9 cellular contexts compared by ENCODE assay signal in the genomic region with DNA sequence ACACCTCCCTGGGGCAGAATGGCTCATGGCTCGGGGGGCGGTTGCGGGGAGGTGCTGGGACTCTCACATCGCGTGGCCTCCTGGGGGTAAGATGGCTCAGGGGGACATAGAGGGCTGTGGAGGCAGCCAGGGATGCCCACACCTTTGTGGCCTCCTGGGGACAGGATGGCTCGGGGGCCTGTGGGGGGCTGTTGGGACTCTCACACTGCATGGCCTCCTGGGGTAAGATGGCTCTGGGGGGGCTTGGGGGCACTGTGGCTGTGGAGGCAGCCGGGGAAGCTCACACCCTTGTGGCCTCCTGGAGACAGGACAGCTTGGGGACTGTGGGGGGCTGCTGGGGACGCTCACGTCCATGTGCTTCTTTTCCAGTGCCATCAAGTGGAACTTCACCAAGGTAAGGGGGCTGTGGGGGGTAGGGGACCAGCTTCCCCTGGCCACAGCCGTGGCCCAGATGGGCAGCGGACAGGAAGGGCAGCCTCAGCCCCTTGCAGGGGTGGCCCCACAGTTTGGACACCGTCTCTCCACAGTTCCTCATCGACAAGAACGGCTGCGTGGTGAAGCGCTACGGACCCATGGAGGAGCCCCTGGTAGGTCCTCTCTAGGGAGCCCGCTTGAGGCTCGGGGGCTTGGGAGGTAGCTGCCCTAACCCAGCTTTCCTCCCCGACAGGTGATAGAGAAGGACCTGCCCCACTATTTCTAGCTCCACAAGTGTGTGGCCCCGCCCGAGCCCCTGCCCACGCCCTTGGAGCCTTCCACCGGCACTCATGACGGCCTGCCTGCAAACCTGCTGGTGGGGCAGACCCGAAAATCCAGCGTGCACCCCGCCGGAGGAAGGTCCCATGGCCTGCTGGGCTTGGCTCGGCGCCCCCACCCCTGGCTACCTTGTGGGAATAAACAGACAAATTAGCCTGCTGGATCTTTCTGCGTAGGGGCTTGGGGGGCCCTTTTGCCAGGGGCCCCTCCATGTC. TPM values are rescaled to one million over a fixed set of nuclear protein-coding genes. Genes with fewer than 3 reads are reported as not detected.
DNase-seq lines count a peak whose midpoint lies in the region; ATAC-seq and TF ChIP-seq lines count a peak whose summit lies in the region.
"Had no signal": no experiment of that assay in that cellular context is flagged by ENCODE, and none has a peak within 500 bp of the region (broad histone marks: within the 10 kb centered on the region; RNA-seq: fewer than 3 reads in every experiment).

No MANE protein-coding gene starts in this region.

- WGBS in suprapubic skin, result 96% methylated on average over 6 of the region's 32 CpGs

- H3K4me1 ChIP-seq in suprapubic skin, result peaks cover 63% of the 10 kb centered on the region

- POLR2A ChIA-PET in activated CD8-positive, alpha-beta T cell treated with anti-CD3 and anti-CD28 coated beads, Interleukin-2, amount 10 ng/mL, durations not matched to agents 7 days and 5 days (lab: Charles Lee), result interaction anchor here (0.5 to 1.0 kb wide), 3 partner anchors 11 to 306 kb away, joined by 3 to 4 read pairs (median 3); a partner anchor contains a TSS

- TF ChIP-seq POLR2A in suprapubic skin (IDR thresholded peaks at IDR 0.05), result no peak

- no peaks in the 10 kb centered on the region for H3K9me3 ChIP-seq in suprapubic skin

- peak overlapping the region; percentile 60 to 62 for H3K4me3 Mint-ChIP-seq in activated T-cell treated with anti-CD3 and anti-CD28 coated beads, Interleukin-2, amount 50 U/mL, for 72 hours
- H3K4me3 Mint-ChIP-seq in activated CD8-positive, alpha-beta T cell treated with anti-CD3 and anti-CD28 coated beads, Interleukin-2, amount 10 ng/mL, durations not matched to agents 7 days and 5 days, result peak overlapping the region; percentile 58

- H3K27me3 Mint-ChIP-seq in activated T-cell treated with anti-CD3 and anti-CD28 coated beads, Interleukin-2, amount 50 U/mL, for 72 hours (ENCODE audit: low read depth), result no peaks in the 10 kb centered on the region
- H3K27me3 Mint-ChIP-seq in activated CD8-positive, alpha-beta T cell treated with anti-CD3 and anti-CD28 coated beads, Interleukin-2, amount 10 ng/mL, durations not matched to agents 7 days and 5 days (ENCODE audit: low read depth), result no peaks in the 10 kb centered on the region

- DNase-seq in activated T-cell treated with anti-CD3 and anti-CD28 coated beads, Interleukin-2, amount 50 U/mL, for 72 hours, result no peak
- DNase-seq in activated T-cell treated with anti-CD3 and anti-CD28 coated beads for 4 hours (no peak), foreskin fibroblast (no peak), suprapubic skin (ENCODE audit: low spot score in 2 of 2) (no peak), NCI-H2227 (lab: John Stamatoyannopoulos, UW; ENCODE audit: unreplicated experiment) (no peak)
- no peak for DNase-seq in activated CD8-positive, alpha-beta T cell treated with anti-CD3 and anti-CD28 coated beads, Interleukin-2, amount 10 ng/mL, durations not matched to agents 7 days and 5 days
- no peak for DNase-seq in stimulated activated CD4-positive, alpha-beta T cell treated with anti-CD3 and anti-CD28 coated beads, Interleukin-2, amount 100 ng/mL, for 24 hours
- no peak for DNase-seq in stimulated activated CD4-positive, alpha-beta T cell treated with anti-CD3 and anti-CD28 coated beads, Interleukin-1b, Interleukin-23, amount 100 ng/mL, for 48 hours
- DNase-seq: C1 segment of cervical spinal cord had no signal

- no peaks in the 10 kb centered on the region for H3K9me3 Mint-ChIP-seq in activated T-cell treated with anti-CD3 and anti-CD28 coated beads, Interleukin-2, amount 50 U/mL, for 72 hours
- no peaks in the 10 kb centered on the region for H3K9me3 Mint-ChIP-seq in activated CD8-positive, alpha-beta T cell treated with anti-CD3 and anti-CD28 coated beads, Interleukin-2, amount 10 ng/mL, durations not matched to agents 7 days and 5 days (ENCODE audit: insufficient read depth)

- no peak for TF ChIP-seq EP300 in suprapubic skin (IDR thresholded peaks at IDR 0.05)

- H3K4me3 ChIP-seq in foreskin fibroblast (ENCODE audit: low read depth in 1 of 2, low read length in 2 of 2) (peak overlapping the region; percentile 64 to 76), suprapubic skin (peak overlapping the region; percentile 93)

- peak overlapping the region; percentile 100 for H3K27ac ChIP-seq in suprapubic skin

- peaks cover 54% of the 10 kb centered on the region for H3K36me3 ChIP-seq in suprapubic skin

- H3K27me3 ChIP-seq in suprapubic skin, result no peaks in the 10 kb centered on the region

- peaks cover 24% of the 10 kb centered on the region for H3K4me1 Mint-ChIP-seq in activated T-cell treated with anti-CD3 and anti-CD28 coated beads, Interleukin-2, amount 50 U/mL, for 72 hours (ENCODE audit: low read depth)
- peaks cover 32% of the 10 kb centered on the region for H3K4me1 Mint-ChIP-seq in activated CD8-positive, alpha-beta T cell treated with anti-CD3 and anti-CD28 coated beads, Interleukin-2, amount 10 ng/mL, durations not matched to agents 7 days and 5 days (ENCODE audit: low read depth)

- CTCF ChIA-PET in activated CD8-positive, alpha-beta T cell treated with anti-CD3 and anti-CD28 coated beads, Interleukin-2, amount 10 ng/mL, durations not matched to agents 7 days and 5 days (lab: Charles Lee), result no interaction called here

- H3K36me3 Mint-ChIP-seq in activated T-cell treated with anti-CD3 and anti-CD28 coated beads, Interleukin-2, amount 50 U/mL, for 72 hours (ENCODE audit: insufficient read depth in 2 of 2), result peaks cover 0 to 2% of the 10 kb centered on the region in 2 donors
- H3K36me3 Mint-ChIP-seq in activated CD8-positive, alpha-beta T cell treated with anti-CD3 and anti-CD28 coated beads, Interleukin-2, amount 10 ng/mL, durations not matched to agents 7 days and 5 days (ENCODE audit: low read depth), result peaks cover 4% of the 10 kb centered on the region

- peak overlapping the region; percentile 60 for H3K27ac Mint-ChIP-seq in activated T-cell treated with anti-CD3 and anti-CD28 coated beads, Interleukin-2, amount 50 U/mL, for 72 hours
- H3K27ac Mint-ChIP-seq in activated CD8-positive, alpha-beta T cell treated with anti-CD3 and anti-CD28 coated beads, Interleukin-2, amount 10 ng/mL, durations not matched to agents 7 days and 5 days, result peak overlapping the region; percentile 34

- no peak for TF ChIP-seq CTCF in foreskin fibroblast (IDR thresholded peaks at IDR 0.05; ENCODE audit: low read depth, low read length)
- TF ChIP-seq CTCF in suprapubic skin (IDR thresholded peaks at IDR 0.05), result no peak

- ATAC-seq in activated T-cell treated with anti-CD3 and anti-CD28 coated beads, Interleukin-2, amount 50 U/mL, for 72 hours (replicated peaks in 1 of 2), result no peak
- ATAC-seq in activated CD8-positive, alpha-beta T cell treated with anti-CD3 and anti-CD28 coated beads, Interleukin-2, amount 10 ng/mL, durations not matched to agents 7 days and 5 days, result no peak

RNA-seq across cellular contexts. Expression of a gene that starts 2.4 kb away (rescaled TPM):
- total RNA-seq in activated T-cell treated with anti-CD3 and anti-CD28 coated beads, Interleukin-2, amount 50 U/mL, for 72 hours, result 100 to 1,000 TPM; 251 to 308 TPM
- 100 to 1,000 TPM; 174 to 177 TPM for total RNA-seq in activated CD8-positive, alpha-beta T cell treated with anti-CD3 and anti-CD28 coated beads, Interleukin-2, amount 10 ng/mL, durations not matched to agents 7 days and 5 days
- 100 to 1,000 TPM; 267 to 359 (median 344) TPM for total RNA-seq in suprapubic skin

RNA-seq across cellular contexts. Expression of a gene that starts 11.0 kb away (rescaled TPM):
- total RNA-seq in activated T-cell treated with anti-CD3 and anti-CD28 coated beads, Interleukin-2, amount 50 U/mL, for 72 hours, result 100 to 1,000 TPM; 176 to 179 TPM
- total RNA-seq in activated CD8-positive, alpha-beta T cell treated with anti-CD3 and anti-CD28 coated beads, Interleukin-2, amount 10 ng/mL, durations not matched to agents 7 days and 5 days, result 100 to 1,000 TPM; 176 to 177 TPM
- total RNA-seq in suprapubic skin, result 100 to 1,000 TPM in 3 of 4 donors, 10 to 100 TPM in 1; 84.1 to 142 (median 111) TPM

RNA-seq across cellular contexts. Expression of a gene that starts 39.2 kb away (rescaled TPM):
- 100 to 1,000 TPM; 235 to 236 TPM for total RNA-seq in activated T-cell treated with anti-CD3 and anti-CD28 coated beads, Interleukin-2, amount 50 U/mL, for 72 hours
- total RNA-seq in activated CD8-positive, alpha-beta T cell treated with anti-CD3 and anti-CD28 coated beads, Interleukin-2, amount 10 ng/mL, durations not matched to agents 7 days and 5 days, result 100 to 1,000 TPM; 433 to 445 TPM
- total RNA-seq in suprapubic skin, result 10 to 100 TPM; 11.5 to 13.4 (median 12.6) TPM

Comparison
In these comparisons a context has a peak if more than half of its experiments do, and no peak if none do; other contexts are left out.
1. RNA of a gene that starts 39.2 kb away (total RNA-seq): 433 to 445 TPM in activated CD8-positive, alpha-beta T cell treated with anti-CD3 and anti-CD28 coated beads, Interleukin-2, amount 10 ng/mL, durations not matched to agents 7 days and 5 days and 235 to 236 TPM in activated T-cell treated with anti-CD3 and anti-CD28 coated beads, Interleukin-2, amount 50 U/mL, for 72 hours; 11.5 to 13.4 TPM in suprapubic skin; every median in the first group is over 10 times any median in the second.